25 cellular contexts compared by ENCODE assay signal in genomic region chr7:154202002-154202401, GRCh38.
DNase-seq lines count a peak whose midpoint lies in the region; ATAC-seq, FAIRE-seq and TF ChIP-seq lines count a peak whose summit lies in the region.
"Had no signal": no experiment of that assay in that cellular context is flagged by ENCODE, and none has a peak within 500 bp of the region (broad histone marks: within the 10 kb centered on the region; RNA-seq: fewer than 3 reads in every experiment).

No MANE protein-coding gene starts in this region.

- H2AFZ ChIP-seq in H1 (ENCODE audit: low read length) = no peak overlapping the region
- H2AFZ ChIP-seq: GM23338 had no signal

- TF ChIP-seq EP300 in H1 (IDR thresholded peaks at IDR 0.05; ENCODE audit: borderline replicate concordance in 1 of 2, low read depth in 2 of 2, low read length in 2 of 2) = no peak

- H3K18ac ChIP-seq in H1 (ENCODE audit: extremely low read depth, low read length) (no peak overlapping the region), mesendoderm (ENCODE audit: low read length) (no peak overlapping the region)

- no peak for FAIRE-seq in H1 (lab: Jason Lieb, UNC)
- FAIRE-seq: A549, GM12878, GM18507, H54 had no signal

- H3K14ac ChIP-seq in H1 (ENCODE audit: insufficient read length) = no peak overlapping the region

- H3K27me3 ChIP-seq in BLaER1 treated with 17β-estradiol and CSF1 and Interleukin-3, amounts not matched to agents 10 nM and 100 nM = no peaks in the 10 kb centered on the region
- no peaks in the 10 kb centered on the region for H3K27me3 ChIP-seq in H1 (replicated peaks in 1 of 4; ENCODE audit: control insufficient read depth in 3 of 4, extremely low read depth in 1 of 4, insufficient read depth in 3 of 4, low read length in 3 of 4)
- no peaks in the 10 kb centered on the region for H3K27me3 ChIP-seq in mesendoderm (ENCODE audit: insufficient read depth, low read length, poor library complexity)
- H3K27me3 ChIP-seq: BE2C had no signal

- no peaks in the 10 kb centered on the region for H3K23me2 ChIP-seq in H1 (ENCODE audit: low read depth, low read length)

- CTCF ChIA-PET in H1 (lab: Charles Lee; ENCODE audit: partially characterized antibody) = interaction anchor here (1.6 to 1.7 kb wide), 2 partner anchors 13 to 20 kb away, joined by 4 to 7 read pairs; no protein-coding TSS in a partner anchor

- no peak overlapping the region for H4K5ac ChIP-seq in H1 (ENCODE audit: insufficient read length, low read depth, low read length)
- no peak overlapping the region for H4K5ac ChIP-seq in mesendoderm (ENCODE audit: low read length)

- peak overlapping the region in 7 of 11 experiments; percentile 6 to 66 (median 52); a peak in 11 of 22 replicates for H3K4me2 ChIP-seq in BLaER1 treated with 17β-estradiol and CSF1 and Interleukin-3, amounts not matched to agents 10 nM and 100 nM
- no peak overlapping the region for H3K4me2 ChIP-seq in H1 (ENCODE audit: insufficient read depth in 1 of 2, low read depth in 2 of 2, low read length in 2 of 2)
- H3K4me2 ChIP-seq in mesendoderm (ENCODE audit: low read length) = no peak overlapping the region
- H3K4me2 ChIP-seq: A549, GM23338 had no signal

- H2BK12ac ChIP-seq in H1 (ENCODE audit: low read depth, low read length) = no peak overlapping the region

- no peaks in the 10 kb centered on the region for H3K36me3 ChIP-seq in BLaER1 treated with 17β-estradiol and CSF1 and Interleukin-3, amounts not matched to agents 10 nM and 100 nM
- H3K36me3 ChIP-seq in H1 (ENCODE audit: control insufficient read depth in 2 of 4, insufficient read depth in 4 of 4, low read length in 3 of 4) (no peaks in the 10 kb centered on the region), mesendoderm (ENCODE audit: control insufficient read depth, insufficient read depth, low read length) (no peaks in the 10 kb centered on the region)
- H3K36me3 ChIP-seq: HAP-1 had no signal

- peaks cover 0 to 19% (median 15%) of the 10 kb centered on the region in 10 experiments; a peak in 13 of 20 replicates for H3K4me1 ChIP-seq in BLaER1 treated with 17β-estradiol and CSF1 and Interleukin-3, amounts not matched to agents 10 nM and 100 nM
- H3K4me1 ChIP-seq in H1 (replicated peaks in 1 of 4; ENCODE audit: control insufficient read depth in 3 of 4, insufficient read depth in 4 of 4, low read length in 3 of 4) (peaks cover 0 to 8% (median 3%) of the 10 kb centered on the region in 4 experiments; a peak in 3 of 7 replicates), mesendoderm (ENCODE audit: control insufficient read depth, low read depth, low read length) (no peaks in the 10 kb centered on the region)
- H3K4me1 ChIP-seq: A549, Caco-2, HAP-1 had no signal

- no peak for TF ChIP-seq CTCF in H1 (IDR thresholded peaks at IDR 0.05; ENCODE audit: control extremely low read depth in 1 of 3, insufficient read depth in 1 of 3, low read depth in 1 of 3, low read length in 3 of 3)

- 79% methylated on average over 7 of the region's 7 CpGs; no CpG with 5 or more reads in 1 of the 2 experiments for WGBS in H1 (ENCODE audit: extremely low coverage in 1 of 2, insufficient coverage in 1 of 2, insufficient read length in 1 of 2, insufficient replicate concordance in 2 of 2, low coverage in 1 of 2, low lambda C conversion rate in 2 of 2, missing lambda C conversion rate in 1 of 2), 2 experiments
- no CpG with 5 or more reads among the region's 7 CpGs for WGBS in mesendoderm (ENCODE audit: extremely low coverage, insufficient coverage, low lambda C conversion rate)

- TF ChIP-seq RAD21 in H1 (IDR thresholded peaks at IDR 0.05 in 1 of 2, conservative IDR thresholded peaks at IDR 0.05 in 1 of 2; ENCODE audit: low read depth in 2 of 2, low read length in 2 of 2) = no peak

- no peak overlapping the region for H2BK15ac ChIP-seq in H1 (ENCODE audit: low read length)
- no peak overlapping the region for H2BK15ac ChIP-seq in mesendoderm (replicated peaks; ENCODE audit: low read depth)

- no peak overlapping the region for H2BK20ac ChIP-seq in H1 (ENCODE audit: low read length)

- H2AK5ac ChIP-seq in H1 (ENCODE audit: low read depth, low read length) (no peak overlapping the region), mesendoderm (ENCODE audit: low read length) (no peak overlapping the region)

- H4K8ac ChIP-seq in H1 (ENCODE audit: extremely low read depth, insufficient read depth, low read length) = no peak overlapping the region
- H4K8ac ChIP-seq in mesendoderm (ENCODE audit: low read depth, low read length) = no peak overlapping the region

- no peak overlapping the region for H3K4ac ChIP-seq in H1 (replicated peaks; ENCODE audit: insufficient read length, low read depth, low read length)
- H3K4ac ChIP-seq in mesendoderm (ENCODE audit: low read depth, low read length) = no peak overlapping the region

- H4K91ac ChIP-seq in H1 (replicated peaks; ENCODE audit: insufficient read length, low read length) = no peak overlapping the region

- no peaks in the 10 kb centered on the region for H3K9me3 ChIP-seq in BLaER1 treated with 17β-estradiol and CSF1 and Interleukin-3, amounts not matched to agents 10 nM and 100 nM (replicated peaks in 1 of 11)
- H3K9me3 ChIP-seq in H1 (ENCODE audit: insufficient read depth in 2 of 2, low read depth in 1 of 2, low read length in 1 of 2) = no peaks in the 10 kb centered on the region
- H3K9me3 ChIP-seq: A549, BE2C, Caco-2, HAP-1 had no signal

- H3K56ac ChIP-seq in H1 (replicated peaks; ENCODE audit: insufficient read length, low read depth, low read length) (no peak overlapping the region), mesendoderm (ENCODE audit: low read length) (no peak overlapping the region)

- no peak overlapping the region for H2BK120ac ChIP-seq in H1 (replicated peaks; ENCODE audit: low read depth, low read length)
- no peak overlapping the region for H2BK120ac ChIP-seq in mesendoderm (ENCODE audit: low read depth, low read length)

- no peak overlapping the region for H3K9ac ChIP-seq in BLaER1 treated with 17β-estradiol and CSF1 and Interleukin-3, amounts not matched to agents 10 nM and 100 nM
- H3K9ac ChIP-seq in H1 (replicated peaks in 1 of 4; ENCODE audit: extremely low read depth in 1 of 4, low read depth in 3 of 4, low read length in 3 of 4) = no peak overlapping the region
- H3K9ac ChIP-seq in mesendoderm (ENCODE audit: low read length) = no peak overlapping the region

- H3K27ac ChIP-seq in BLaER1 treated with 17β-estradiol and CSF1 and Interleukin-3, amounts not matched to agents 10 nM and 100 nM = peak overlapping the region in 4 of 11 experiments; percentile 9 to 65 (median 36); a peak in 6 of 22 replicates
- H3K27ac ChIP-seq in H1 (ENCODE audit: low read depth, low read length) (no peak overlapping the region), mesendoderm (ENCODE audit: low read depth, low read length) (no peak overlapping the region)
- H3K27ac ChIP-seq: A549, C4-2B had no signal

- H2BK5ac ChIP-seq in H1 (ENCODE audit: low read depth, low read length) = no peak overlapping the region
- H2BK5ac ChIP-seq in mesendoderm (ENCODE audit: low read length) = no peak overlapping the region

- DNase-seq in H1 (ENCODE audit: low read depth in 1 of 2, low spot score in 2 of 2) (no peak), mesendoderm (peak; percentile 85), SW480 (ENCODE audit: low spot score) (no peak)
- no peak for DNase-seq in stimulated activated naive CD8-positive, alpha-beta T cell treated with anti-CD3 and anti-CD28 coated beads, Interleukin-15, Interleukin-2, amounts not matched to agents 100 U/mL and 50 U/mL, for 24 hours
- DNase-seq: 8988T; ACHN; AML-193; BE2C; Caco-2; CD4-positive, CD25-positive, alpha-beta regulatory T cell; CD8-positive, alpha-beta T cell; DMS153; DND-41; EL; GDM1; HFFc6 had no signal

- H3K79me2 ChIP-seq in H1 (ENCODE audit: control insufficient read depth in 1 of 2, insufficient read depth in 2 of 2, low read length in 2 of 2) (no peaks in the 10 kb centered on the region), mesendoderm (ENCODE audit: control insufficient read depth, insufficient read depth, low read length) (no peaks in the 10 kb centered on the region)

- TF ChIP-seq POLR2A in H1 (IDR thresholded peaks at IDR 0.05; ENCODE audit: control extremely low read depth in 1 of 2, low read depth in 2 of 2, low read length in 2 of 2) = no peak

- H3K23ac ChIP-seq in H1 (ENCODE audit: insufficient read length) (no peak overlapping the region), mesendoderm (ENCODE audit: low read length) (no peak overlapping the region)

- no peaks in the 10 kb centered on the region for H3K79me1 ChIP-seq in H1 (ENCODE audit: low read depth, low read length)
- H3K79me1 ChIP-seq in mesendoderm (ENCODE audit: low read length) = no peaks in the 10 kb centered on the region

- POLR2A ChIA-PET in H1 (lab: Charles Lee; ENCODE audit: partially characterized antibody) = no interaction called here

- no peak for ATAC-seq in esophagus mucosa
- ATAC-seq in stimulated activated naive CD8-positive, alpha-beta T cell treated with anti-CD3 and anti-CD28 coated beads, Interleukin-15, Interleukin-2, amounts not matched to agents 100 U/mL and 50 U/mL, for 24 hours = no peak
- ATAC-seq: A549; CD8-positive, alpha-beta T cell; GM12878; GM23338 had no signal

- no peaks in the 10 kb centered on the region for H4K20me1 ChIP-seq in BLaER1 treated with 17β-estradiol and CSF1 and Interleukin-3, amounts not matched to agents 10 nM and 100 nM
- H4K20me1 ChIP-seq in H1 (replicated peaks in 1 of 2; ENCODE audit: control insufficient read depth in 1 of 2, insufficient read depth in 2 of 2, low read length in 2 of 2) = no peaks in the 10 kb centered on the region

- no peak overlapping the region for H3K4me3 ChIP-seq in BLaER1 treated with 17β-estradiol and CSF1 and Interleukin-3, amounts not matched to agents 10 nM and 100 nM
- H3K4me3 ChIP-seq in H1 (ENCODE audit: extremely low read depth in 1 of 4, insufficient read depth in 2 of 4, low read depth in 3 of 4, low read length in 4 of 4) (no peak overlapping the region), mesendoderm (ENCODE audit: low read length) (no peak overlapping the region)
- H3K4me3 ChIP-seq: A549, GM12878, GM23338, HAP-1 had no signal

TF ChIP-seq in H1, 55 proteins besides CTCF, POLR2A, EP300 and RAD21:
- TF ChIP-seq CREB1 (IDR thresholded peaks at IDR 0.05) (no peak), JUN (IDR thresholded peaks at IDR 0.05; ENCODE audit: low read depth, low read length) (0 out of 2 replicates have a peak, but pooled peaks have one; percentile 21), MAX (IDR thresholded peaks at IDR 0.05) (no peak), KDM5A (IDR thresholded peaks at IDR 0.05; ENCODE audit: low read length) (no peak), BRCA1 (IDR thresholded peaks at IDR 0.05; ENCODE audit: low read depth, low read length) (no peak), SUZ12 (IDR thresholded peaks at IDR 0.05; ENCODE audit: low read length) (no peak), EGR1 (IDR thresholded peaks at IDR 0.05; ENCODE audit: borderline replicate concordance, low read depth, low read length) (no peak)
TF ChIP-seq in H1: peak in this region for 1.

Comparison
In these comparisons a context has a peak if more than half of its experiments do, and no peak if none do; other contexts are left out.
1. H3K4me2 ChIP-seq: peak in BLaER1 treated with 17β-estradiol and CSF1 and Interleukin-3, amounts not matched to agents 10 nM and 100 nM (7 of 11); none in H1 (0 of 2) and mesendoderm (single experiment).